Comparison of ENCODE assay signal across 10 cellular contexts in the genomic region with DNA sequence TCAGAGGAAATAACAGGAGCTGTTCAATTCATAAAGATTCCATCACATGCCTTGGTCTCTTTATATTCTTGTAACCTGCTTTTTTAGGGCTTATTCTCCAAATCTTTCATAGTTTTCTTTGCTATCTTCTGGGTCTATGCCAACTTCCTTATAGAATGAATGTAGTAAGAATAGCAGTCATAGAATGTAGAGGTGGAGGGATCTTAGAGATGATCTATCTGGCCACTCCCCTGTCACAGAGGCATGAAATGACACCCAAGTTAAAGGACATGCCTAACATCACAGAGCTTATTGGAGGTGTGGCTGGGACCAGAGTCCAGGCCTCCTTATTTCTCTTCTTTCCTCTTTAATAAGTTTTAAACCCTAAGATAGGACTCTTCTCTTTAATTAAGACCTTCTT. TPM values are rescaled to one million over a fixed set of nuclear protein-coding genes. Genes with fewer than 3 reads are reported as not detected.
DNase-seq lines count a peak whose midpoint lies in the region; ATAC-seq lines count a peak whose summit lies in the region.
"Had no signal": no experiment of that assay in that cellular context is flagged by ENCODE, and none has a peak within 500 bp of the region (broad histone marks: within the 10 kb centered on the region; RNA-seq: fewer than 3 reads in every experiment).

No MANE protein-coding gene starts in this region.

- peaks cover 96% of the 10 kb centered on the region for H3K4me1 Mint-ChIP-seq in activated T-cell treated with anti-CD3 and anti-CD28 coated beads, Interleukin-2, amount 50 U/mL, for 4 hours (ENCODE audit: low read depth)
- H3K4me1 Mint-ChIP-seq in stimulated activated memory B cell treated with anti-CD40 and anti-IgM and Interleukin-4, amounts not matched to agents 10 μg/mL and 1 μg/mL and 100 μg/mL, for 72 hours, result peaks cover 95% of the 10 kb centered on the region

- H3K4me3 Mint-ChIP-seq in activated T-cell treated with anti-CD3 and anti-CD28 coated beads, Interleukin-2, amount 50 U/mL, for 4 hours, result peak overlapping the region; percentile 71
- peak overlapping the region; percentile 82 for H3K4me3 Mint-ChIP-seq in stimulated activated memory B cell treated with anti-CD40 and anti-IgM and Interleukin-4, amounts not matched to agents 10 μg/mL and 1 μg/mL and 100 μg/mL, for 72 hours
- H3K4me3 Mint-ChIP-seq: brain had no signal

- H3K27ac Mint-ChIP-seq in activated naive CD4-positive, alpha-beta T cell treated with anti-CD3 and anti-CD28 coated beads, Interleukin-2, amount 50 U/mL, for 72 hours, result peak overlapping the region; percentile 82 to 87
- peak overlapping the region; percentile 92 for H3K27ac Mint-ChIP-seq in stimulated activated memory B cell treated with anti-CD40 and anti-IgM and Interleukin-4, amounts not matched to agents 10 μg/mL and 1 μg/mL and 100 μg/mL, for 72 hours

- no peaks in the 10 kb centered on the region for H3K9me3 Mint-ChIP-seq in activated T-cell treated with anti-CD3 and anti-CD28 coated beads, Interleukin-2, amount 50 U/mL, for 4 hours
- H3K9me3 Mint-ChIP-seq in activated naive CD4-positive, alpha-beta T cell treated with anti-CD3 and anti-CD28 coated beads, Interleukin-2, amount 50 U/mL, for 72 hours, result no peaks in the 10 kb centered on the region
- no peaks in the 10 kb centered on the region for H3K9me3 Mint-ChIP-seq in stimulated activated memory B cell treated with anti-CD40 and anti-IgM and Interleukin-4, amounts not matched to agents 10 μg/mL and 1 μg/mL and 100 μg/mL, for 72 hours

- DNase-seq in activated T-cell treated with anti-CD3 and anti-CD28 coated beads, Interleukin-2, amount 50 U/mL, for 4 hours, result no peak
- no peak for DNase-seq in activated T-cell treated with anti-CD3 and anti-CD28 coated beads, Interleukin-2, amount 50 U/mL, for 1 hour
- peak; percentile 58 for DNase-seq in MV-4-11 (lab: John Stamatoyannopoulos, UW)
- DNase-seq in activated naive CD4-positive, alpha-beta T cell treated with anti-CD3 and anti-CD28 coated beads, Interleukin-2, amount 50 U/mL, for 72 hours (ENCODE audit: low spot score in 2 of 2), result no peak
- no peak for DNase-seq in HPDE6-E6E7 (ENCODE audit: extremely low spot score)
- no peak for DNase-seq in activated effector memory CD4-positive, alpha-beta T cell treated with anti-CD3 and anti-CD28 coated beads, Interleukin-2, amount 50 U/mL, for 16 hours
- DNase-seq: MG63 had no signal

- H3K27me3 Mint-ChIP-seq in activated T-cell treated with anti-CD3 and anti-CD28 coated beads, Interleukin-2, amount 50 U/mL, for 4 hours (ENCODE audit: low read depth), result no peaks in the 10 kb centered on the region
- H3K27me3 Mint-ChIP-seq in stimulated activated memory B cell treated with anti-CD40 and anti-IgM and Interleukin-4, amounts not matched to agents 10 μg/mL and 1 μg/mL and 100 μg/mL, for 72 hours, result no peaks in the 10 kb centered on the region

- ATAC-seq in activated T-cell treated with anti-CD3 and anti-CD28 coated beads, Interleukin-2, amount 50 U/mL, for 4 hours, result peak; percentile 24 to 33
- ATAC-seq in activated naive CD4-positive, alpha-beta T cell treated with anti-CD3 and anti-CD28 coated beads, Interleukin-2, amount 50 U/mL, for 72 hours, result peak; percentile 33 to 36
- peak; percentile 40 for ATAC-seq in stimulated activated memory B cell treated with anti-CD40 and anti-IgM and Interleukin-4, amounts not matched to agents 10 μg/mL and 1 μg/mL and 100 μg/mL, for 72 hours
- ATAC-seq in HG02571 (IDR thresholded peaks at IDR 0.05; ENCODE audit: unreplicated experiment), result no peak

- H3K36me3 Mint-ChIP-seq in activated T-cell treated with anti-CD3 and anti-CD28 coated beads, Interleukin-2, amount 50 U/mL, for 4 hours (ENCODE audit: insufficient read depth), result peaks cover 42% of the 10 kb centered on the region
- H3K36me3 Mint-ChIP-seq in activated naive CD4-positive, alpha-beta T cell treated with anti-CD3 and anti-CD28 coated beads, Interleukin-2, amount 50 U/mL, for 72 hours, result peaks cover 8 to 63% of the 10 kb centered on the region in 2 donors
- H3K36me3 Mint-ChIP-seq in stimulated activated memory B cell treated with anti-CD40 and anti-IgM and Interleukin-4, amounts not matched to agents 10 μg/mL and 1 μg/mL and 100 μg/mL, for 72 hours, result peaks cover 74% of the 10 kb centered on the region
- H3K36me3 Mint-ChIP-seq: brain had no signal

RNA-seq across cellular contexts. Expression of gene LCP1, which starts 13.2 kb away (rescaled TPM):
- 100 to 1,000 TPM; 617 to 663 (median 631) TPM for total RNA-seq in activated T-cell treated with anti-CD3 and anti-CD28 coated beads, Interleukin-2, amount 50 U/mL, for 4 hours
- 1,000 to 10,000 TPM in 1 of 2 donors, 100 to 1,000 TPM in 1; 761 to 1,053 TPM for total RNA-seq in activated naive CD4-positive, alpha-beta T cell treated with anti-CD3 and anti-CD28 coated beads, Interleukin-2, amount 50 U/mL, for 72 hours

RNA-seq across cellular contexts. Expression of gene LRRC63, which starts 42.9 kb away (rescaled TPM):
- under 1 TPM in 1 of 3 donors, not detected in 2; 0.16 TPM for total RNA-seq in activated T-cell treated with anti-CD3 and anti-CD28 coated beads, Interleukin-2, amount 50 U/mL, for 4 hours
- total RNA-seq in activated naive CD4-positive, alpha-beta T cell treated with anti-CD3 and anti-CD28 coated beads, Interleukin-2, amount 50 U/mL, for 72 hours, result under 1 TPM; 0.16 to 0.99 TPM
